Comparison of ENCODE assay signal across 1 cellular context in genomic region chr2:58235988-58236387, GRCh38.
A peak's percentile ranks its signal among the peaks of the same experiment; 100 is the strongest.
TF ChIP-seq lines count a peak whose summit lies in the region.

No MANE protein-coding gene starts in this region.

TF ChIP-seq in K562, 482 proteins besides CTCF, POLR2A, EP300 and RAD21 (continued from another document):
- no peak for TF ChIP-seq HEY1 (CRISPR knock-in tag; IDR thresholded peaks at IDR 0.05; ENCODE audit: borderline replicate concordance)
- TF ChIP-seq JUN (IDR thresholded peaks at IDR 0.05; ENCODE audit: borderline replicate concordance, low read depth, low read length), result no peak
- TF ChIP-seq JUN (CRISPR knock-in tag; IDR thresholded peaks at IDR 0.05; ENCODE audit: borderline replicate concordance), result no peak
- TF ChIP-seq DMBX1 (CRISPR knock-in tag; IDR thresholded peaks at IDR 0.05; ENCODE audit: borderline replicate concordance), result no peak
- TF ChIP-seq GABPA (tag; conservative IDR thresholded peaks at IDR 0.05; ENCODE audit: low read depth), result no peak
- TF ChIP-seq STAT5A (IDR thresholded peaks at IDR 0.05; ENCODE audit: borderline replicate concordance, low read length), result no peak
- TF ChIP-seq ASH1L (IDR thresholded peaks at IDR 0.05; ENCODE audit: borderline replicate concordance, low read depth, partially characterized antibody), result no peak
- no peak for TF ChIP-seq MCM3 (IDR thresholded peaks at IDR 0.05)
- TF ChIP-seq ZC3H11A (IDR thresholded peaks at IDR 0.05; ENCODE audit: low read depth, low read length), result no peak
- TF ChIP-seq RBM39 (optimal IDR thresholded peaks at IDR 0.05; ENCODE audit: low read depth, low read length), result no peak
- no peak for TF ChIP-seq HMBOX1 (IDR thresholded peaks at IDR 0.05)
- TF ChIP-seq, protein P1, sequence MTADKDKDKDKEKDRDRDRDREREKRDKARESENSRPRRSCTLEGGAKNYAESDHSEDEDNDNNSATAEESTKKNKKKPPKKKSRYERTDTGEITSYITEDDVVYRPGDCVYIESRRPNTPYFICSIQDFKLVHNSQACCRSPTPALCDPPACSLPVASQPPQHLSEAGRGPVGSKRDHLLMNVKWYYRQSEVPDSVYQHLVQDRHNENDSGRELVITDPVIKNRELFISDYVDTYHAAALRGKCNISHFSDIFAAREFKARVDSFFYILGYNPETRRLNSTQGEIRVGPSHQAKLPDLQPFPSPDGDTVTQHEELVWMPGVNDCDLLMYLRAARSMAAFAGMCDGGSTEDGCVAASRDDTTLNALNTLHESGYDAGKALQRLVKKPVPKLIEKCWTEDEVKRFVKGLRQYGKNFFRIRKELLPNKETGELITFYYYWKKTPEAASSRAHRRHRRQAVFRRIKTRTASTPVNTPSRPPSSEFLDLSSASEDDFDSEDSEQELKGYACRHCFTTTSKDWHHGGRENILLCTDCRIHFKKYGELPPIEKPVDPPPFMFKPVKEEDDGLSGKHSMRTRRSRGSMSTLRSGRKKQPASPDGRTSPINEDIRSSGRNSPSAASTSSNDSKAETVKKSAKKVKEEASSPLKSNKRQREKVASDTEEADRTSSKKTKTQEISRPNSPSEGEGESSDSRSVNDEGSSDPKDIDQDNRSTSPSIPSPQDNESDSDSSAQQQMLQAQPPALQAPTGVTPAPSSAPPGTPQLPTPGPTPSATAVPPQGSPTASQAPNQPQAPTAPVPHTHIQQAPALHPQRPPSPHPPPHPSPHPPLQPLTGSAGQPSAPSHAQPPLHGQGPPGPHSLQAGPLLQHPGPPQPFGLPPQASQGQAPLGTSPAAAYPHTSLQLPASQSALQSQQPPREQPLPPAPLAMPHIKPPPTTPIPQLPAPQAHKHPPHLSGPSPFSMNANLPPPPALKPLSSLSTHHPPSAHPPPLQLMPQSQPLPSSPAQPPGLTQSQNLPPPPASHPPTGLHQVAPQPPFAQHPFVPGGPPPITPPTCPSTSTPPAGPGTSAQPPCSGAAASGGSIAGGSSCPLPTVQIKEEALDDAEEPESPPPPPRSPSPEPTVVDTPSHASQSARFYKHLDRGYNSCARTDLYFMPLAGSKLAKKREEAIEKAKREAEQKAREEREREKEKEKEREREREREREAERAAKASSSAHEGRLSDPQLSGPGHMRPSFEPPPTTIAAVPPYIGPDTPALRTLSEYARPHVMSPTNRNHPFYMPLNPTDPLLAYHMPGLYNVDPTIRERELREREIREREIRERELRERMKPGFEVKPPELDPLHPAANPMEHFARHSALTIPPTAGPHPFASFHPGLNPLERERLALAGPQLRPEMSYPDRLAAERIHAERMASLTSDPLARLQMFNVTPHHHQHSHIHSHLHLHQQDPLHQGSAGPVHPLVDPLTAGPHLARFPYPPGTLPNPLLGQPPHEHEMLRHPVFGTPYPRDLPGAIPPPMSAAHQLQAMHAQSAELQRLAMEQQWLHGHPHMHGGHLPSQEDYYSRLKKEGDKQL (CRISPR knock-in tag; IDR thresholded peaks at IDR 0.05; ENCODE audit: borderline replicate concordance), result no peak
- peak in 1 of 2 experiments; percentile 40; a peak in 1 of 4 replicates for TF ChIP-seq HDAC1 (IDR thresholded peaks at IDR 0.05)
- TF ChIP-seq CHD4 (IDR thresholded peaks at IDR 0.05; ENCODE audit: insufficient read depth, insufficient replicate concordance, low read depth, low read length, poor library complexity, severe bottlenecking), result no peak
- TF ChIP-seq CREB3L1 (IDR thresholded peaks at IDR 0.05; ENCODE audit: borderline replicate concordance, low read depth), result no peak
- peak; percentile 52 for TF ChIP-seq ZNF280A (IDR thresholded peaks at IDR 0.05; ENCODE audit: low read depth, partially characterized antibody)
- no peak for TF ChIP-seq MTA1 (IDR thresholded peaks at IDR 0.05; ENCODE audit: borderline replicate concordance)
TF ChIP-seq in K562: peak in this region for 4.
